ENCODE assay signal across 13 cellular contexts in the genomic region with DNA sequence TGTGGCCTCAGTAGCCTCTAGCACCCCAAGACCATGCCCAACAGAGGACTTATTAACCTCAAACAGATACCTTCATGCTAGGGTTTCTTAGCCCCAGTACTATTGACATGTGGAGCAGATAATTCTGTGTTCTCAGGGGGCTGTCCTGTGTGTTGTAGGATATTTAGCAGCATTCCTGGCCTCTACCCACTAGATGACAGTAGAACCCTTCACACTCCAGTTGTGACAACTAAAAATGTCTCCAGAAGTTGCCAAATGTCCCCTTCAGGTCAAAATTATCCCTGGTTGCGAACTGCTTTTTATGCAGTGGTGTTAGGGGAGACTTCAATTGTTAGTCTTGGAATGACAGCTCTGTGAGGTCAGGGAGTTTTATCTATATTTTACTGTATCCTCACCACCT. TPM values are rescaled to one million over a fixed set of nuclear protein-coding genes. Genes with fewer than 3 reads are reported as not detected.
DNase-seq lines count a peak whose midpoint lies in the region; ATAC-seq and TF ChIP-seq lines count a peak whose summit lies in the region.
"Had no signal": no experiment of that assay in that cellular context is flagged by ENCODE, and none has a peak within 500 bp of the region (broad histone marks: within the 10 kb centered on the region; RNA-seq: fewer than 3 reads in every experiment).

No MANE protein-coding gene starts in this region.

- H3K27ac Mint-ChIP-seq in activated CD4-positive, alpha-beta T cell treated with anti-CD3 and anti-CD28 coated beads, Interleukin-2, amount 10 ng/mL, durations not matched to agents 7 days and 5 days: no peak overlapping the region
- H3K27ac Mint-ChIP-seq: CD4-positive, alpha-beta T cell had no signal

- H3K9me3 ChIP-seq in HCT116 (ENCODE audit: control insufficient read depth in 1 of 2, insufficient read depth in 1 of 2, low read depth in 1 of 2, low read length in 2 of 2) (no peaks in the 10 kb centered on the region), lower lobe of right lung (no peaks in the 10 kb centered on the region), testis (no peaks in the 10 kb centered on the region)
- H3K9me3 ChIP-seq: SJCRH30 had no signal

- H3K4me3 ChIP-seq in HCT116 (replicated peaks in 1 of 2; ENCODE audit: low read depth in 1 of 2, low read length in 2 of 2) (no peak overlapping the region), astrocyte of the cerebellum (ENCODE audit: low read depth, low read length) (no peak overlapping the region), lower lobe of right lung (no peak overlapping the region), testis (no peak overlapping the region), brain microvascular endothelial cell (ENCODE audit: low read depth, low read length) (no peak overlapping the region)
- H3K4me3 ChIP-seq: SJCRH30 had no signal

- in situ Hi-C loops in astrocyte of the cerebellum (cut with HindIII; ENCODE audit: low sequenced_read_pairs) (loop anchor here (10.0 kb wide), 1 partner anchor 158 kb away; no protein-coding TSS in a partner anchor), brain microvascular endothelial cell (cut with HindIII; ENCODE audit: low pct_ligation_motif_present, low sequenced_read_pairs) (no loop called here)

- peaks cover 42% of the 10 kb centered on the region for H3K27me3 ChIP-seq in HCT116 (ENCODE audit: insufficient read depth, low read length)
- H3K27me3 ChIP-seq in lower lobe of right lung (ENCODE audit: low read depth): no peaks in the 10 kb centered on the region
- no peaks in the 10 kb centered on the region for H3K27me3 ChIP-seq in testis
- H3K27me3 ChIP-seq in brain microvascular endothelial cell (replicated peaks): no peaks in the 10 kb centered on the region

- 0 out of 6 replicates have a peak, but pooled peaks of 2 of the 3 experiments have one; percentile 14 to 16 for TF ChIP-seq CTCF in HCT116 (IDR thresholded peaks at IDR 0.05 in 2 of 3, conservative IDR thresholded peaks at IDR 0.05 in 1 of 3; ENCODE audit: borderline replicate concordance in 1 of 3, insufficient read depth in 1 of 3, low read depth in 2 of 3, low read length in 2 of 3)
- peak; percentile 51 for TF ChIP-seq CTCF in astrocyte of the cerebellum (IDR thresholded peaks at IDR 0.05; ENCODE audit: low read depth, low read length, missing control alignments)
- no peak for TF ChIP-seq CTCF in lower lobe of right lung (IDR thresholded peaks at IDR 0.05)
- TF ChIP-seq CTCF in testis (IDR thresholded peaks at IDR 0.05): no peak
- TF ChIP-seq CTCF in brain microvascular endothelial cell (IDR thresholded peaks at IDR 0.05; ENCODE audit: low read depth, low read length, missing control alignments): no peak

- H3K9ac ChIP-seq in HCT116 (ENCODE audit: low read length): no peak overlapping the region
- H3K9ac ChIP-seq: KMS-11 had no signal

- no peaks in the 10 kb centered on the region for H3K36me3 Mint-ChIP-seq in activated CD4-positive, alpha-beta T cell treated with anti-CD3 and anti-CD28 coated beads, Interleukin-2, amount 10 ng/mL, durations not matched to agents 7 days and 5 days (ENCODE audit: low read depth)

- H3K4me3 Mint-ChIP-seq in activated CD4-positive, alpha-beta T cell treated with anti-CD3 and anti-CD28 coated beads, Interleukin-2, amount 10 ng/mL, durations not matched to agents 7 days and 5 days: no peak overlapping the region
- H3K4me3 Mint-ChIP-seq: activated T-cell treated with anti-CD3 and anti-CD28 coated beads, Interleukin-2, amount 50 U/mL, for 4 hours; CD4-positive, alpha-beta T cell had no signal

- TF ChIP-seq POLR2A in HCT116 (IDR thresholded peaks at IDR 0.05; ENCODE audit: borderline replicate concordance, extremely low read depth, insufficient read depth, insufficient read length): no peak
- no peak for TF ChIP-seq POLR2A in testis (IDR thresholded peaks at IDR 0.05)

- no peaks in the 10 kb centered on the region for H4K20me1 ChIP-seq in HCT116 (ENCODE audit: insufficient read depth)

- no peaks in the 10 kb centered on the region for H3K36me3 ChIP-seq in HCT116 (ENCODE audit: control insufficient read depth in 1 of 2, insufficient read depth in 2 of 2, low read length in 2 of 2)
- no peaks in the 10 kb centered on the region for H3K36me3 ChIP-seq in lower lobe of right lung
- no peaks in the 10 kb centered on the region for H3K36me3 ChIP-seq in testis (ENCODE audit: low read depth, missing control alignments)
- no peaks in the 10 kb centered on the region for H3K36me3 ChIP-seq in brain microvascular endothelial cell (replicated peaks)
- H3K36me3 ChIP-seq: SJCRH30 had no signal

- RAD21 ChIA-PET in HCT116 (lab: Charles Lee; ENCODE audit: low non-redundant PET in 1 of 2, low total read pairs in 2 of 2, uncharacterized antibody in 2 of 2, unreplicated experiment in 2 of 2): no interaction called here

- no peak overlapping the region for H3K4me2 ChIP-seq in HCT116 (ENCODE audit: low read length)
- H3K4me2 ChIP-seq: KMS-11 had no signal

- H3K9me2 ChIP-seq in HCT116 (ENCODE audit: insufficient read depth): no peaks in the 10 kb centered on the region

- no peak overlapping the region for H3K27ac ChIP-seq in HCT116 (ENCODE audit: low read depth, low read length)
- H3K27ac ChIP-seq in lower lobe of right lung: no peak overlapping the region
- H3K27ac ChIP-seq in testis: no peak overlapping the region
- H3K27ac ChIP-seq in brain microvascular endothelial cell: no peak overlapping the region
- H3K27ac ChIP-seq: KMS-11, SJCRH30 had no signal

- POLR2A ChIA-PET in HCT116 (lab: Charles Lee): no interaction called here
- POLR2A ChIA-PET in activated CD4-positive, alpha-beta T cell treated with anti-CD3 and anti-CD28 coated beads, Interleukin-2, amount 10 ng/mL, durations not matched to agents 7 days and 5 days (lab: Charles Lee): no interaction called here

- WGBS in testis, 2 donors: 0 to 36% methylated on average over 1 of the region's 1 CpG

- H3K27me3 Mint-ChIP-seq in activated CD4-positive, alpha-beta T cell treated with anti-CD3 and anti-CD28 coated beads, Interleukin-2, amount 10 ng/mL, durations not matched to agents 7 days and 5 days: peaks cover 3% of the 10 kb centered on the region

- peak; percentile 40 for DNase-seq in CD1c-positive myeloid dendritic cell (ENCODE audit: extremely low spot score)
- DNase-seq in HCT116 (ENCODE audit: low read depth, low spot score): no peak
- no peak for DNase-seq in astrocyte of the cerebellum (ENCODE audit: low read depth)
- DNase-seq in midbrain (lab: John Stamatoyannopoulos, UW): peak; percentile 35
- no peak for DNase-seq in lower lobe of right lung
- no peak for DNase-seq in testis
- DNase-seq in activated CD4-positive, alpha-beta T cell treated with anti-CD3 and anti-CD28 coated beads, Interleukin-2, amount 10 ng/mL, durations not matched to agents 7 days and 5 days: no peak
- no peak for DNase-seq in brain microvascular endothelial cell
- DNase-seq: activated CD4-positive, CD25-positive, alpha-beta regulatory T cell; activated T-cell treated with anti-CD3 and anti-CD28 coated beads, Interleukin-2, amount 50 U/mL, for 4 hours; CD4-positive, alpha-beta T cell; SJCRH30 had no signal

- no peaks in the 10 kb centered on the region for H3K79me2 ChIP-seq in HCT116 (ENCODE audit: insufficient read depth, low read length)

- no peaks in the 10 kb centered on the region for H3K9me3 Mint-ChIP-seq in activated CD4-positive, alpha-beta T cell treated with anti-CD3 and anti-CD28 coated beads, Interleukin-2, amount 10 ng/mL, durations not matched to agents 7 days and 5 days
- H3K9me3 Mint-ChIP-seq: activated T-cell treated with anti-CD3 and anti-CD28 coated beads, Interleukin-2, amount 50 U/mL, for 4 hours; CD4-positive, alpha-beta T cell had no signal

- TF ChIP-seq RAD21 in HCT116 (IDR thresholded peaks at IDR 0.05; ENCODE audit: low read depth): peak; percentile 42

- H3K4me1 ChIP-seq in HCT116 (ENCODE audit: control insufficient read depth in 1 of 2, insufficient read depth in 2 of 2, low read length in 2 of 2) (no peaks in the 10 kb centered on the region), lower lobe of right lung (no peaks in the 10 kb centered on the region), testis (peaks cover 3% of the 10 kb centered on the region)
- H3K4me1 ChIP-seq: SJCRH30 had no signal

- intact Hi-C loops in HCT116 (cut with micrococcal nuclease) (no loop called here), lower lobe of right lung (cut with DNase I) (no loop called here), testis (cut with DNase I; ENCODE audit: low total_unique reads) (no loop called here)

- H2AFZ ChIP-seq in HCT116 (ENCODE audit: low read depth, low read length, poor library complexity, severe bottlenecking): no peak overlapping the region

- CTCF ChIA-PET in HCT116 (lab: Charles Lee): no interaction called here
- CTCF ChIA-PET in activated CD4-positive, alpha-beta T cell treated with anti-CD3 and anti-CD28 coated beads, Interleukin-2, amount 10 ng/mL, durations not matched to agents 7 days and 5 days (lab: Charles Lee): no interaction called here

- no peak for ATAC-seq in HCT116
- no peak for ATAC-seq in lower lobe of right lung
- ATAC-seq: activated T-cell treated with anti-CD3 and anti-CD28 coated beads, Interleukin-2, amount 50 U/mL, for 4 hours had no signal

- H3K4me1 Mint-ChIP-seq in activated CD4-positive, alpha-beta T cell treated with anti-CD3 and anti-CD28 coated beads, Interleukin-2, amount 10 ng/mL, durations not matched to agents 7 days and 5 days: no peaks in the 10 kb centered on the region

- no TSS peak for BruUV-seq in HCT116 (replicated peaks; lab: Mats Ljungman, UMichigan)

TF ChIP-seq in HCT116, 20 proteins besides CTCF, POLR2A, EP300 and RAD21 (continues in another document):
- TF ChIP-seq CBX3 (IDR thresholded peaks at IDR 0.05; ENCODE audit: low read depth) (no peak), ZNF274 (IDR thresholded peaks at IDR 0.05; ENCODE audit: low read depth, low read length) (no peak), ZFX (IDR thresholded peaks at IDR 0.05) (no peak), ELF1 (IDR thresholded peaks at IDR 0.05; ENCODE audit: borderline replicate concordance, low read depth) (no peak), FOSL1 (IDR thresholded peaks at IDR 0.05; ENCODE audit: low read depth) (no peak), CEBPB (IDR thresholded peaks at IDR 0.05; ENCODE audit: low read depth) (no peak)
- TF ChIP-seq, protein P1, sequence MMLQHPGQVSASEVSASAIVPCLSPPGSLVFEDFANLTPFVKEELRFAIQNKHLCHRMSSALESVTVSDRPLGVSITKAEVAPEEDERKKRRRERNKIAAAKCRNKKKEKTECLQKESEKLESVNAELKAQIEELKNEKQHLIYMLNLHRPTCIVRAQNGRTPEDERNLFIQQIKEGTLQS (IDR thresholded peaks at IDR 0.05): no peak
- TF ChIP-seq, protein P2, sequence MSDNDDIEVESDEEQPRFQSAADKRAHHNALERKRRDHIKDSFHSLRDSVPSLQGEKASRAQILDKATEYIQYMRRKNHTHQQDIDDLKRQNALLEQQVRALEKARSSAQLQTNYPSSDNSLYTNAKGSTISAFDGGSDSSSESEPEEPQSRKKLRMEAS (IDR thresholded peaks at IDR 0.05): no peak

RNA-seq across cellular contexts. Expression of gene KAZN, which starts 8.1 kb away (rescaled TPM):
- total RNA-seq in HCT116 (2021; ENCODE audit: unreplicated experiment) (13.4 TPM), lower lobe of right lung (21.2 TPM), testis (10 to 100 TPM; 12.1 to 13.8 TPM)
- 5.9 and 7.8 TPM in 2 replicates for polyA plus RNA-seq in HCT116 (2012)
- 14.6 TPM for polyA plus RNA-seq in testis (ENCODE audit: insufficient read depth, low read depth, low replicate concordance)
- under 1 TPM; 0.21 to 0.22 TPM for total RNA-seq in activated CD4-positive, alpha-beta T cell treated with anti-CD3 and anti-CD28 coated beads, Interleukin-2, amount 10 ng/mL, durations not matched to agents 7 days and 5 days

Comparison
In these comparisons a context has a peak if more than half of its experiments do, and no peak if none do; other contexts are left out.
1. DNase-seq: peak in CD1c-positive myeloid dendritic cell (single experiment) and midbrain (single experiment); none in HCT116 (single experiment), astrocyte of the cerebellum (single experiment), lower lobe of right lung (single experiment), testis (single experiment), activated CD4-positive, alpha-beta T cell treated with anti-CD3 and anti-CD28 coated beads, Interleukin-2, amount 10 ng/mL, durations not matched to agents 7 days and 5 days (single experiment) and brain microvascular endothelial cell (single experiment).
2. CTCF ChIP-seq: peak in HCT116 (2 of 3) and astrocyte of the cerebellum (single experiment); none in lower lobe of right lung (single experiment), testis (0 of 3) and brain microvascular endothelial cell (single experiment).
3. RNA of gene KAZN, which starts 8.1 kb away (total RNA-seq): 21.2 TPM in lower lobe of right lung (single experiment), 12.1 to 13.8 TPM in testis and 13.4 TPM in HCT116 (single experiment); 0.21 to 0.22 TPM in activated CD4-positive, alpha-beta T cell treated with anti-CD3 and anti-CD28 coated beads, Interleukin-2, amount 10 ng/mL, durations not matched to agents 7 days and 5 days; every median in the first group is over 10 times any median in the second.